In genomic region chr11:44766972-44767278, GRCh38 we compare ENCODE assay signal across 15 cellular contexts. TPM values are rescaled to one million over a fixed set of nuclear protein-coding genes. Genes with fewer than 3 reads are reported as not detected.
DNase-seq lines count a peak whose midpoint lies in the region; ATAC-seq and TF ChIP-seq lines count a peak whose summit lies in the region.
"Had no signal": no experiment of that assay in that cellular context is flagged by ENCODE, and none has a peak within 500 bp of the region (broad histone marks: within the 10 kb centered on the region; RNA-seq: fewer than 3 reads in every experiment).

No MANE protein-coding gene starts in this region.

- no peak overlapping the region for H3K27ac ChIP-seq in BLaER1
- H3K27ac ChIP-seq in PC-3 (ENCODE audit: low read length) = no peak overlapping the region
- no peak overlapping the region for H3K27ac ChIP-seq in RWPE1

- no TSS peak for BruUV-seq in PC-3 (replicated peaks; lab: Mats Ljungman, UMichigan)

- intact Hi-C loops in cardiac septum (cut with DNase I) = loop anchor here (2.0 to 5.0 kb wide), 2 partner anchors 40 to 140 kb away; partner anchors contain the start of gene TSPAN18
- intact Hi-C loops in PC-3 (cut with micrococcal nuclease) = no loop called here

- H3K4me1 ChIP-seq in BLaER1 (peaks cover 13% of the 10 kb centered on the region), PC-3 (ENCODE audit: insufficient read depth, low read length) (no peaks in the 10 kb centered on the region)

- DNase-seq in amniotic epithelial cell (ENCODE audit: low read depth) = peak; percentile 58
- DNase-seq in cardiac septum (ENCODE audit: low spot score) = peak; percentile 73
- DNase-seq in osteocyte (ENCODE audit: extremely low spot score, unreplicated experiment) = no peak
- no peak for DNase-seq in PC-3
- DNase-seq in RWPE1 (ENCODE audit: low spot score) = no peak
- no peak for DNase-seq in NCI-H345 (lab: John Stamatoyannopoulos, UW)
- DNase-seq in COLO668 (lab: John Stamatoyannopoulos, UW; ENCODE audit: unreplicated experiment) = no peak
- DNase-seq: activated CD4-positive, alpha-beta T cell treated with anti-CD3 and anti-CD28 coated beads for 36 hours; cortex of kidney; DMS79; NCI-H1105; NCI-H526 treated with DMSO at 0.1 percent for 48 hours had no signal

- no peak for TF ChIP-seq CTCF in osteocyte (IDR thresholded peaks at IDR 0.05)
- no peak for TF ChIP-seq CTCF in PC-3 (conservative IDR thresholded peaks at IDR 0.05; ENCODE audit: low read depth, low read length)
- no peak for TF ChIP-seq CTCF in RWPE1 (conservative IDR thresholded peaks at IDR 0.05; ENCODE audit: low read depth)

- POLR2A ChIA-PET in PC-3 (lab: Charles Lee; ENCODE audit: unreplicated experiment) = no interaction called here
- POLR2A ChIA-PET in RWPE1 (lab: Yijun Ruan, JAX; ENCODE audit: low non-redundant PET) = no interaction called here

- ATAC-seq in PC-3 = no peak
- ATAC-seq: activated CD4-positive, alpha-beta T cell treated with anti-CD3 and anti-CD28 coated beads for 36 hours had no signal

- H3K36me3 Mint-ChIP-seq in osteocyte (ENCODE audit: unreplicated experiment) = peaks cover 5% of the 10 kb centered on the region

- peak overlapping the region; percentile 23; the same call in 1 of the 2 replicates for H3K4me2 ChIP-seq in BLaER1
- H3K4me2 ChIP-seq in PC-3 (ENCODE audit: low read length) = no peak overlapping the region

- peaks cover 9% of the 10 kb centered on the region for H3K9me3 Mint-ChIP-seq in osteocyte (ENCODE audit: unreplicated experiment)
- H3K9me3 Mint-ChIP-seq: activated T-helper 2 cell treated with anti-CD3 and anti-CD28 coated beads, Interferon-gamma antibody, Interleukin-2, Interleukin-4, amounts not matched to agents 10 μg/mL and 5 μg/mL and 100 μg/mL, durations not matched to agents 14 hours and 24 hours and 36 hours had no signal

- H3K27me3 Mint-ChIP-seq in osteocyte (ENCODE audit: unreplicated experiment) = no peaks in the 10 kb centered on the region
- H3K27me3 Mint-ChIP-seq: activated CD4-positive, alpha-beta T cell treated with anti-CD3 and anti-CD28 coated beads for 36 hours; progenitor cell of endocrine pancreas had no signal

- H3K27me3 ChIP-seq in BLaER1 (no peaks in the 10 kb centered on the region), PC-3 (ENCODE audit: low read length) (peaks cover 32% of the 10 kb centered on the region; the same call in 1 of the 2 replicates)

- H3K9me3 ChIP-seq in BLaER1 = no peaks in the 10 kb centered on the region
- no peaks in the 10 kb centered on the region for H3K9me3 ChIP-seq in PC-3 (ENCODE audit: low read length)

- H4K20me1 ChIP-seq in BLaER1 (no peaks in the 10 kb centered on the region), PC-3 (ENCODE audit: low read length) (no peaks in the 10 kb centered on the region)

- H3K4me1 Mint-ChIP-seq in osteocyte (ENCODE audit: unreplicated experiment) = peaks cover 52% of the 10 kb centered on the region

- no peaks in the 10 kb centered on the region for H3K9me2 ChIP-seq in PC-3 (replicated peaks; ENCODE audit: low read length)

- H3K79me2 ChIP-seq in PC-3 (ENCODE audit: low read length) = no peaks in the 10 kb centered on the region

- H3K9ac ChIP-seq in BLaER1 (no peak overlapping the region), PC-3 (ENCODE audit: low read length) (no peak overlapping the region)

- CTCF ChIA-PET in PC-3 (lab: Charles Lee) = no interaction called here
- CTCF ChIA-PET in RWPE1 (lab: Yijun Ruan, JAX) = interaction anchor here (0.6 to 1.4 kb wide), 4 partner anchors 8 to 672 kb away, joined by 3 to 7 read pairs (median 3); no protein-coding TSS in a partner anchor

- H3F3A ChIP-seq in PC-3 (ENCODE audit: low read length, unreplicated experiment) = no peaks in the 10 kb centered on the region

- H3K4me3 ChIP-seq in BLaER1 = no peak overlapping the region
- H3K4me3 ChIP-seq in PC-3 (ENCODE audit: low read length) = no peak overlapping the region

- H3K27ac Mint-ChIP-seq in osteocyte (ENCODE audit: unreplicated experiment) = peak overlapping the region; percentile 89
- H3K27ac Mint-ChIP-seq: activated CD4-positive, alpha-beta T cell treated with anti-CD3 and anti-CD28 coated beads for 36 hours; activated T-helper 2 cell treated with anti-CD3 and anti-CD28 coated beads, Interferon-gamma antibody, Interleukin-2, Interleukin-4, amounts not matched to agents 10 μg/mL and 5 μg/mL and 100 μg/mL, durations not matched to agents 14 hours and 24 hours and 36 hours; progenitor cell of endocrine pancreas had no signal

- H2AFZ ChIP-seq in PC-3 (ENCODE audit: low read length) = no peak overlapping the region

- H3K36me3 ChIP-seq in BLaER1 (no peaks in the 10 kb centered on the region), PC-3 (ENCODE audit: low read depth, low read length) (no peaks in the 10 kb centered on the region)

- H3K4me3 Mint-ChIP-seq in osteocyte (ENCODE audit: unreplicated experiment) = no peak overlapping the region
- H3K4me3 Mint-ChIP-seq: activated CD4-positive, alpha-beta T cell treated with anti-CD3 and anti-CD28 coated beads for 36 hours had no signal

RNA-seq across cellular contexts. Expression of gene TSPAN18, which starts 40.2 kb away (rescaled TPM):
- total RNA-seq in cardiac septum = 153 TPM
- 13.4 and 14.2 TPM in 2 replicates for total RNA-seq in osteocyte
- total RNA-seq in PC-3 (2014; rRNA removed) = not detected in 2 replicates

Comparison
In these comparisons a context has a peak if more than half of its experiments do, and no peak if none do; other contexts are left out.
1. DNase-seq: peak in amniotic epithelial cell (single experiment) and cardiac septum (single experiment); none in osteocyte (single experiment), PC-3 (single experiment), RWPE1 (single experiment), NCI-H345 (single experiment) and COLO668 (single experiment).
2. RNA of gene TSPAN18, which starts 40.2 kb away (total RNA-seq): 153 TPM in cardiac septum (single experiment) and 13.4 to 14.2 TPM in osteocyte; not detected in PC-3; every median in the first group is over 10 times any median in the second.